ENCODE assay signal across 28 cellular contexts in genomic region chr15:40363611-40364010, GRCh38. TPM values are rescaled to one million over a fixed set of nuclear protein-coding genes. Genes with fewer than 3 reads are reported as not detected.
"Had no signal": no experiment of that assay in that cellular context is flagged by ENCODE, and none has a peak within 500 bp of the region (broad histone marks: within the 10 kb centered on the region; RNA-seq: fewer than 3 reads in every experiment).

No MANE protein-coding gene starts in this region.

- H3K4me3 Mint-ChIP-seq: activated CD4-positive, alpha-beta memory T cell treated with anti-CD3 and anti-CD28 coated beads for 36 hours; activated CD4-positive, alpha-beta T cell treated with anti-CD3 and anti-CD28 coated beads for 36 hours; activated CD4-positive, alpha-beta T cell treated with anti-CD3 and anti-CD28 coated beads, Interleukin-2, amount 10 ng/mL, durations not matched to agents 24 days and 14 days; activated CD8-positive, alpha-beta memory T cell treated with anti-CD3 and anti-CD28 coated beads, Interleukin-2, amount 10 ng/mL, durations not matched to agents 7 days and 5 days; activated CD8-positive, alpha-beta T cell treated with anti-CD3 and anti-CD28 coated beads, Interleukin-2, amount 10 ng/mL, durations not matched to agents 7 days and 5 days; activated naive CD4-positive, alpha-beta T cell treated with anti-CD3 and anti-CD28 coated beads for 36 hours; activated naive CD8-positive, alpha-beta T cell; activated T-helper 1 cell treated with anti-CD3 and anti-CD28 coated beads, Interleukin-12 subunit alpha, Interleukin-12 subunit beta, Interleukin-2, Interleukin-4 antibody, amounts not matched to agents 30 ng/mL and 10 ng/mL and 1 ng/mL, durations not matched to agents 14 hours and 24 hours and 36 hours; central memory CD8-positive, alpha-beta T cell; dendritic cell treated with granulocyte-macrophage colony-stimulating factor and Interleukin-4, amounts not matched to agents 40 ng/mL and 50 ng/mL, for 4 days had no signal

- H3K4me3 ChIP-seq: coronary artery, dorsolateral prefrontal cortex, esophagus muscularis mucosa, gastrocnemius medialis had no signal

- H3K36me3 ChIP-seq: brain microvascular endothelial cell, esophagus muscularis mucosa, gastrocnemius medialis had no signal

- H3K9me3 ChIP-seq: esophagus muscularis mucosa, gastrocnemius medialis had no signal

- H3K36me3 Mint-ChIP-seq: activated CD4-positive, alpha-beta memory T cell treated with anti-CD3 and anti-CD28 coated beads for 36 hours; activated CD8-positive, alpha-beta memory T cell treated with anti-CD3 and anti-CD28 coated beads, Interleukin-2, amount 10 ng/mL, durations not matched to agents 7 days and 5 days had no signal

- ATAC-seq: activated CD4-positive, alpha-beta T cell treated with anti-CD3 and anti-CD28 coated beads for 36 hours; activated CD8-positive, alpha-beta memory T cell treated with anti-CD3 and anti-CD28 coated beads, Interleukin-2, amount 10 ng/mL, durations not matched to agents 7 days and 5 days; activated CD8-positive, alpha-beta T cell treated with anti-CD3 and anti-CD28 coated beads, Interleukin-2, amount 10 ng/mL, durations not matched to agents 7 days and 5 days; foreskin keratinocyte; gastrocnemius medialis had no signal

- H3K27me3 ChIP-seq: brain microvascular endothelial cell, dorsolateral prefrontal cortex, foreskin keratinocyte, gastrocnemius medialis had no signal

- H3K27ac ChIP-seq: brain microvascular endothelial cell, coronary artery, esophagus muscularis mucosa, foreskin keratinocyte, gastrocnemius medialis had no signal

- H3K9me3 Mint-ChIP-seq: activated CD4-positive, alpha-beta memory T cell treated with anti-CD3 and anti-CD28 coated beads for 36 hours; activated CD4-positive, alpha-beta T cell treated with anti-CD3 and anti-CD28 coated beads, Interleukin-2, amount 10 ng/mL, durations not matched to agents 24 days and 14 days; activated naive CD4-positive, alpha-beta T cell treated with anti-CD3 and anti-CD28 coated beads for 36 hours; activated T-helper 1 cell treated with anti-CD3 and anti-CD28 coated beads, Interleukin-12 subunit alpha, Interleukin-12 subunit beta, Interleukin-2, Interleukin-4 antibody, amounts not matched to agents 30 ng/mL and 10 ng/mL and 1 ng/mL, durations not matched to agents 14 hours and 24 hours and 36 hours; activated T-helper 2 cell treated with anti-CD3 and anti-CD28 coated beads, Interferon-gamma antibody, Interleukin-2, Interleukin-4, amounts not matched to agents 10 μg/mL and 5 μg/mL and 100 μg/mL, durations not matched to agents 14 hours and 24 hours and 36 hours; central memory CD8-positive, alpha-beta T cell; dendritic cell treated with granulocyte-macrophage colony-stimulating factor and Interleukin-4, amounts not matched to agents 40 ng/mL and 50 ng/mL, for 4 days had no signal

- DNase-seq: activated CD4-positive, alpha-beta memory T cell treated with anti-CD3 and anti-CD28 coated beads for 36 hours; activated CD4-positive, alpha-beta T cell treated with anti-CD3 and anti-CD28 coated beads for 36 hours; activated CD4-positive, alpha-beta T cell treated with anti-CD3 and anti-CD28 coated beads, Interleukin-2, amount 10 ng/mL, durations not matched to agents 24 days and 14 days; activated CD4-positive, CD25-positive, alpha-beta regulatory T cell; activated CD4-positive, CD25-positive, alpha-beta regulatory T cell treated with anti-CD3 and anti-CD28 coated beads, Interleukin-2, amount 50 U/mL, for 72 hours; activated CD8-positive, alpha-beta memory T cell treated with anti-CD3 and anti-CD28 coated beads, Interleukin-2, amount 10 ng/mL, durations not matched to agents 7 days and 5 days; activated CD8-positive, alpha-beta memory T cell treated with anti-CD3 and anti-CD28 coated beads, Interleukin-2, amount 50 U/mL, for 4 hours; activated CD8-positive, alpha-beta T cell treated with anti-CD3 and anti-CD28 coated beads, Interleukin-2, amount 10 ng/mL, durations not matched to agents 7 days and 5 days; activated effector memory CD4-positive, alpha-beta T cell treated with anti-CD3 and anti-CD28 coated beads, Interleukin-2, amount 50 U/mL, for 16 hours; activated naive CD4-positive, alpha-beta T cell treated with anti-CD3 and anti-CD28 coated beads for 36 hours; activated T-cell treated with anti-CD3 and anti-CD28 coated beads, Interleukin-2, amount 50 U/mL, for 1 hour; activated T-cell treated with anti-CD3 and anti-CD28 coated beads, Interleukin-2, amount 50 U/mL, for 48 hours; amniotic stem cell; anterior cingulate cortex; brain microvascular endothelial cell; dorsolateral prefrontal cortex; effector memory CD4-positive, alpha-beta T cell; foreskin keratinocyte; gastrocnemius medialis; glutamatergic neuron; T-helper 2 cell had no signal

- H3K27ac Mint-ChIP-seq: activated CD4-positive, alpha-beta memory T cell treated with anti-CD3 and anti-CD28 coated beads for 36 hours; activated CD4-positive, alpha-beta T cell treated with anti-CD3 and anti-CD28 coated beads for 36 hours; activated CD4-positive, alpha-beta T cell treated with anti-CD3 and anti-CD28 coated beads, Interleukin-2, amount 10 ng/mL, durations not matched to agents 24 days and 14 days; activated CD8-positive, alpha-beta memory T cell treated with anti-CD3 and anti-CD28 coated beads, Interleukin-2, amount 10 ng/mL, durations not matched to agents 7 days and 5 days; activated CD8-positive, alpha-beta T cell treated with anti-CD3 and anti-CD28 coated beads, Interleukin-2, amount 10 ng/mL, durations not matched to agents 7 days and 5 days; activated naive CD4-positive, alpha-beta T cell treated with anti-CD3 and anti-CD28 coated beads for 36 hours; activated naive CD8-positive, alpha-beta T cell; activated T-helper 1 cell treated with anti-CD3 and anti-CD28 coated beads, Interleukin-12 subunit alpha, Interleukin-12 subunit beta, Interleukin-2, Interleukin-4 antibody, amounts not matched to agents 30 ng/mL and 10 ng/mL and 1 ng/mL, durations not matched to agents 14 hours and 24 hours and 36 hours; activated T-helper 2 cell treated with anti-CD3 and anti-CD28 coated beads, Interferon-gamma antibody, Interleukin-2, Interleukin-4, amounts not matched to agents 10 μg/mL and 5 μg/mL and 100 μg/mL, durations not matched to agents 14 hours and 24 hours and 36 hours; dendritic cell treated with granulocyte-macrophage colony-stimulating factor and Interleukin-4, amounts not matched to agents 40 ng/mL and 50 ng/mL, for 4 days had no signal

RNA-seq across cellular contexts. Expression of gene PHGR1, which starts 12.8 kb away (rescaled TPM):
- polyA plus RNA-seq: foreskin keratinocyte had no signal
